22 cellular contexts compared by ENCODE assay signal in genomic region chr2:110883401-110883800, GRCh38.
DNase-seq lines count a peak whose midpoint lies in the region; ATAC-seq and TF ChIP-seq lines count a peak whose summit lies in the region.
"Had no signal": no experiment of that assay in that cellular context is flagged by ENCODE, and none has a peak within 500 bp of the region (broad histone marks: within the 10 kb centered on the region; RNA-seq: fewer than 3 reads in every experiment).

No MANE protein-coding gene starts in this region.

- ATAC-seq in HG03565 (IDR thresholded peaks at IDR 0.05; ENCODE audit: unreplicated experiment) = no peak
- no peak for ATAC-seq in GM19351 (IDR thresholded peaks at IDR 0.05; ENCODE audit: unreplicated experiment)
- ATAC-seq: HepG2, Panc1 had no signal

- TF ChIP-seq CTCF in epithelial cell of esophagus (IDR thresholded peaks at IDR 0.05; ENCODE audit: insufficient read depth, low read depth, low read length, missing control alignments) = no peak

- no peak overlapping the region for H3K4me3 ChIP-seq in epithelial cell of esophagus (ENCODE audit: low read length)
- H3K4me3 ChIP-seq: BLaER1, SJCRH30 had no signal

- DNase-seq in EL = peak; percentile 4
- DNase-seq in NCI-H226 = peak; percentile 43
- DNase-seq in epithelial cell of esophagus (ENCODE audit: low read depth) = peak; percentile 8
- DNase-seq in stromal cell of bone marrow (ENCODE audit: low read depth) = peak; percentile 3
- DNase-seq in SK-N-DZ (ENCODE audit: low spot score) = no peak
- DNase-seq: CD4-positive, alpha-beta T cell; COR-L47; DND-41; GDM1; KBM-7; NCI-H1092; NCI-H1436; NCI-H1930; NCI-H2227 treated with DMSO at 0.1 percent for 48 hours; NCI-H524; NCI-H82; SJCRH30 had no signal
